Comparison of ENCODE assay signal across 1 cellular context in the genomic region with DNA sequence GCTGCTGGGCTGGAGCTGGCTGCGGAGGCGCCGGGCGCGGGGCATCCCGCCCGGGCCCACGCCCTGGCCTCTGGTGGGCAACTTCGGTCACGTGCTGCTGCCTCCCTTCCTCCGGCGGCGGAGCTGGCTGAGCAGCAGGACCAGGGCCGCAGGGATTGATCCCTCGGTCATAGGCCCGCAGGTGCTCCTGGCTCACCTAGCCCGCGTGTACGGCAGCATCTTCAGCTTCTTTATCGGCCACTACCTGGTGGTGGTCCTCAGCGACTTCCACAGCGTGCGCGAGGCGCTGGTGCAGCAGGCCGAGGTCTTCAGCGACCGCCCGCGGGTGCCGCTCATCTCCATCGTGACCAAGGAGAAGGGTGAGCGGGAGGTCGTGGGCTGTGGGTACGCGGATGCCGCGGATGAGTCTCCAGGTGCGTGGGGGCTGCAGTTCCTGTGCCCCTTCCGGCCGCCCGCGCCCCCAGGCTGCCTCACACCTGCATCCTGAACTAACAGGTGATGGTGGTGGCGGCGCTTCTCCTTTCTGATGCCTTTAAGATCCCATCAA.
TF ChIP-seq lines count a peak whose summit lies in the region.

No MANE protein-coding gene starts in this region.

TF ChIP-seq in HepG2, 621 proteins besides CTCF, POLR2A, EP300 and RAD21 (continues in another document):
- no peak for TF ChIP-seq POLR2G (IDR thresholded peaks at IDR 0.05; ENCODE audit: low read depth, low read length)
- TF ChIP-seq HOXD1 (CRISPR knock-in tag; IDR thresholded peaks at IDR 0.05) = no peak
- TF ChIP-seq PITX1 (CRISPR knock-in tag; IDR thresholded peaks at IDR 0.05) = 0 out of 2 replicates have a peak, but pooled peaks have one; percentile 22
- TF ChIP-seq ZNF772 (CRISPR knock-in tag; IDR thresholded peaks at IDR 0.05) = no peak
- no peak for TF ChIP-seq GPN1 (CRISPR knock-in tag; IDR thresholded peaks at IDR 0.05; ENCODE audit: borderline replicate concordance)
- TF ChIP-seq ZNF776 (CRISPR knock-in tag; IDR thresholded peaks at IDR 0.05) = 0 out of 2 replicates have a peak, but pooled peaks have one; percentile 45
- TF ChIP-seq, protein P1, sequence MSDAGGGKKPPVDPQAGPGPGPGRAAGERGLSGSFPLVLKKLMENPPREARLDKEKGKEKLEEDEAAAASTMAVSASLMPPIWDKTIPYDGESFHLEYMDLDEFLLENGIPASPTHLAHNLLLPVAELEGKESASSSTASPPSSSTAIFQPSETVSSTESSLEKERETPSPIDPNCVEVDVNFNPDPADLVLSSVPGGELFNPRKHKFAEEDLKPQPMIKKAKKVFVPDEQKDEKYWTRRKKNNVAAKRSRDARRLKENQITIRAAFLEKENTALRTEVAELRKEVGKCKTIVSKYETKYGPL (CRISPR knock-in tag; IDR thresholded peaks at IDR 0.05) = no peak
- TF ChIP-seq MTA1 (CRISPR knock-in tag; IDR thresholded peaks at IDR 0.05; ENCODE audit: borderline replicate concordance) = peak; percentile 5; the same call in 1 of the 2 replicates
- no peak for TF ChIP-seq ZFP36L1 (CRISPR knock-in tag; IDR thresholded peaks at IDR 0.05)
- TF ChIP-seq ASH2L (IDR thresholded peaks at IDR 0.05; ENCODE audit: insufficient read length, low read depth, low read length) = peak; percentile 27
- TF ChIP-seq ZNF251 (CRISPR knock-in tag; IDR thresholded peaks at IDR 0.05) = no peak
- TF ChIP-seq, protein P2, sequence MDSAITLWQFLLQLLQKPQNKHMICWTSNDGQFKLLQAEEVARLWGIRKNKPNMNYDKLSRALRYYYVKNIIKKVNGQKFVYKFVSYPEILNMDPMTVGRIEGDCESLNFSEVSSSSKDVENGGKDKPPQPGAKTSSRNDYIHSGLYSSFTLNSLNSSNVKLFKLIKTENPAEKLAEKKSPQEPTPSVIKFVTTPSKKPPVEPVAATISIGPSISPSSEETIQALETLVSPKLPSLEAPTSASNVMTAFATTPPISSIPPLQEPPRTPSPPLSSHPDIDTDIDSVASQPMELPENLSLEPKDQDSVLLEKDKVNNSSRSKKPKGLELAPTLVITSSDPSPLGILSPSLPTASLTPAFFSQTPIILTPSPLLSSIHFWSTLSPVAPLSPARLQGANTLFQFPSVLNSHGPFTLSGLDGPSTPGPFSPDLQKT (CRISPR knock-in tag; IDR thresholded peaks at IDR 0.05; ENCODE audit: borderline replicate concordance) = 0 out of 2 replicates have a peak, but pooled peaks have one; percentile 40
- no peak for TF ChIP-seq ZNF556 (CRISPR knock-in tag; IDR thresholded peaks at IDR 0.05; ENCODE audit: borderline replicate concordance)
- no peak for TF ChIP-seq FOXP1 (IDR thresholded peaks at IDR 0.05)
- TF ChIP-seq FOXP1 (CRISPR knock-in tag; IDR thresholded peaks at IDR 0.05) = no peak
- no peak for TF ChIP-seq ZNF367 (CRISPR knock-in tag; IDR thresholded peaks at IDR 0.05; ENCODE audit: borderline replicate concordance)
- TF ChIP-seq, protein P3, sequence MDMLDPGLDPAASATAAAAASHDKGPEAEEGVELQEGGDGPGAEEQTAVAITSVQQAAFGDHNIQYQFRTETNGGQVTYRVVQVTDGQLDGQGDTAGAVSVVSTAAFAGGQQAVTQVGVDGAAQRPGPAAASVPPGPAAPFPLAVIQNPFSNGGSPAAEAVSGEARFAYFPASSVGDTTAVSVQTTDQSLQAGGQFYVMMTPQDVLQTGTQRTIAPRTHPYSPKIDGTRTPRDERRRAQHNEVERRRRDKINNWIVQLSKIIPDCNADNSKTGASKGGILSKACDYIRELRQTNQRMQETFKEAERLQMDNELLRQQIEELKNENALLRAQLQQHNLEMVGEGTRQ (IDR thresholded peaks at IDR 0.05; ENCODE audit: low read depth, low read length) = peak; percentile 46; the same call in 1 of the 2 replicates
- TF ChIP-seq, protein P3 (CRISPR knock-in tag; IDR thresholded peaks at IDR 0.05; ENCODE audit: borderline replicate concordance) = no peak; the same call in 1 of the 2 replicates
- 0 out of 2 replicates have a peak, but pooled peaks have one; percentile 20 for TF ChIP-seq ZNF552 (CRISPR knock-in tag; IDR thresholded peaks at IDR 0.05; ENCODE audit: borderline replicate concordance)
- no peak for TF ChIP-seq HNRNPK (IDR thresholded peaks at IDR 0.05; ENCODE audit: low read depth, low read length, poor library complexity, severe bottlenecking)
- TF ChIP-seq ARID2 (CRISPR knock-in tag; IDR thresholded peaks at IDR 0.05; ENCODE audit: borderline replicate concordance) = 0 out of 2 replicates have a peak, but pooled peaks have one; percentile 67
- peak; percentile 37; the same call in 1 of the 2 replicates for TF ChIP-seq ZNF235 (CRISPR knock-in tag; IDR thresholded peaks at IDR 0.05; ENCODE audit: borderline replicate concordance)
- 0 out of 2 replicates have a peak, but pooled peaks have one; percentile 22 for TF ChIP-seq TARDBP (CRISPR knock-in tag; IDR thresholded peaks at IDR 0.05)
- TF ChIP-seq HES4 (CRISPR knock-in tag; IDR thresholded peaks at IDR 0.05; ENCODE audit: borderline replicate concordance) = no peak; the same call in 1 of the 2 replicates
- TF ChIP-seq ISX (CRISPR knock-in tag; conservative IDR thresholded peaks at IDR 0.05) = no peak
- TF ChIP-seq, protein P4, sequence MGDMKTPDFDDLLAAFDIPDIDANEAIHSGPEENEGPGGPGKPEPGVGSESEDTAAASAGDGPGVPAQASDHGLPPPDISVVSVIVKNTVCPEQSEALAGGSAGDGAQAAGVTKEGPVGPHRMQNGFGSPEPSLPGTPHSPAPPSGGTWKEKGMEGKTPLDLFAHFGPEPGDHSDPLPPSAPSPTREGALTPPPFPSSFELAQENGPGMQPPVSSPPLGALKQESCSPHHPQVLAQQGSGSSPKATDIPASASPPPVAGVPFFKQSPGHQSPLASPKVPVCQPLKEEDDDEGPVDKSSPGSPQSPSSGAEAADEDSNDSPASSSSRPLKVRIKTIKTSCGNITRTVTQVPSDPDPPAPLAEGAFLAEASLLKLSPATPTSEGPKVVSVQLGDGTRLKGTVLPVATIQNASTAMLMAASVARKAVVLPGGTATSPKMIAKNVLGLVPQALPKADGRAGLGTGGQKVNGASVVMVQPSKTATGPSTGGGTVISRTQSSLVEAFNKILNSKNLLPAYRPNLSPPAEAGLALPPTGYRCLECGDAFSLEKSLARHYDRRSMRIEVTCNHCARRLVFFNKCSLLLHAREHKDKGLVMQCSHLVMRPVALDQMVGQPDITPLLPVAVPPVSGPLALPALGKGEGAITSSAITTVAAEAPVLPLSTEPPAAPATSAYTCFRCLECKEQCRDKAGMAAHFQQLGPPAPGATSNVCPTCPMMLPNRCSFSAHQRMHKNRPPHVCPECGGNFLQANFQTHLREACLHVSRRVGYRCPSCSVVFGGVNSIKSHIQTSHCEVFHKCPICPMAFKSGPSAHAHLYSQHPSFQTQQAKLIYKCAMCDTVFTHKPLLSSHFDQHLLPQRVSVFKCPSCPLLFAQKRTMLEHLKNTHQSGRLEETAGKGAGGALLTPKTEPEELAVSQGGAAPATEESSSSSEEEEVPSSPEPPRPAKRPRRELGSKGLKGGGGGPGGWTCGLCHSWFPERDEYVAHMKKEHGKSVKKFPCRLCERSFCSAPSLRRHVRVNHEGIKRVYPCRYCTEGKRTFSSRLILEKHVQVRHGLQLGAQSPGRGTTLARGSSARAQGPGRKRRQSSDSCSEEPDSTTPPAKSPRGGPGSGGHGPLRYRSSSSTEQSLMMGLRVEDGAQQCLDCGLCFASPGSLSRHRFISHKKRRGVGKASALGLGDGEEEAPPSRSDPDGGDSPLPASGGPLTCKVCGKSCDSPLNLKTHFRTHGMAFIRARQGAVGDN (CRISPR knock-in tag; IDR thresholded peaks at IDR 0.05) = peak; percentile 54
- no peak for TF ChIP-seq SP2 (CRISPR knock-in tag; IDR thresholded peaks at IDR 0.05)
- no peak for TF ChIP-seq MBD4 (IDR thresholded peaks at IDR 0.05; ENCODE audit: borderline replicate concordance, low read length)
- no peak for TF ChIP-seq KLF9 (CRISPR knock-in tag; IDR thresholded peaks at IDR 0.05; ENCODE audit: low read depth)
- TF ChIP-seq MIXL1 (CRISPR knock-in tag; IDR thresholded peaks at IDR 0.05) = no peak
- TF ChIP-seq, protein P5, sequence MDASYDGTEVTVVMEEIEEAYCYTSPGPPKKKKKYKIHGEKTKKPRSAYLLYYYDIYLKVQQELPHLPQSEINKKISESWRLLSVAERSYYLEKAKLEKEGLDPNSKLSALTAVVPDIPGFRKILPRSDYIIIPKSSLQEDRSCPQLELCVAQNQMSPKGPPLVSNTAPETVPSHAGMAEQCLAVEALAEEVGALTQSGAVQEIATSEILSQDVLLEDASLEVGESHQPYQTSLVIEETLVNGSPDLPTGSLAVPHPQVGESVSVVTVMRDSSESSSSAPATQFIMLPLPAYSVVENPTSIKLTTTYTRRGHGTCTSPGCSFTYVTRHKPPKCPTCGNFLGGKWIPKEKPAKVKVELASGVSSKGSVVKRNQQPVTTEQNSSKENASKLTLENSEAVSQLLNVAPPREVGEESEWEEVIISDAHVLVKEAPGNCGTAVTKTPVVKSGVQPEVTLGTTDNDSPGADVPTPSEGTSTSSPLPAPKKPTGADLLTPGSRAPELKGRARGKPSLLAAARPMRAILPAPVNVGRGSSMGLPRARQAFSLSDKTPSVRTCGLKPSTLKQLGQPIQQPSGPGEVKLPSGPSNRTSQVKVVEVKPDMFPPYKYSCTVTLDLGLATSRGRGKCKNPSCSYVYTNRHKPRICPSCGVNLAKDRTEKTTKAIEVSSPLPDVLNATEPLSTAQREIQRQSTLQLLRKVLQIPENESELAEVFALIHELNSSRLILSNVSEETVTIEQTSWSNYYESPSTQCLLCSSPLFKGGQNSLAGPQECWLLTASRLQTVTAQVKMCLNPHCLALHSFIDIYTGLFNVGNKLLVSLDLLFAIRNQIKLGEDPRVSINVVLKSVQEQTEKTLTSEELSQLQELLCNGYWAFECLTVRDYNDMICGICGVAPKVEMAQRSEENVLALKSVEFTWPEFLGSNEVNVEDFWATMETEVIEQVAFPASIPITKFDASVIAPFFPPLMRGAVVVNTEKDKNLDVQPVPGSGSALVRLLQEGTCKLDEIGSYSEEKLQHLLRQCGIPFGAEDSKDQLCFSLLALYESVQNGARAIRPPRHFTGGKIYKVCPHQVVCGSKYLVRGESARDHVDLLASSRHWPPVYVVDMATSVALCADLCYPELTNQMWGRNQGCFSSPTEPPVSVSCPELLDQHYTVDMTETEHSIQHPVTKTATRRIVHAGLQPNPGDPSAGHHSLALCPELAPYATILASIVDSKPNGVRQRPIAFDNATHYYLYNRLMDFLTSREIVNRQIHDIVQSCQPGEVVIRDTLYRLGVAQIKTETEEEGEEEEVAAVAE (CRISPR knock-in tag; IDR thresholded peaks at IDR 0.05; ENCODE audit: borderline replicate concordance) = no peak
- no peak for TF ChIP-seq BRCA1 (CRISPR knock-in tag; IDR thresholded peaks at IDR 0.05)
- no peak for TF ChIP-seq DNMT1 (CRISPR knock-in tag; IDR thresholded peaks at IDR 0.05)
- TF ChIP-seq TOPORS (CRISPR knock-in tag; IDR thresholded peaks at IDR 0.05) = 0 out of 2 replicates have a peak, but pooled peaks have one; percentile 35
- TF ChIP-seq ZNF709 (CRISPR knock-in tag; IDR thresholded peaks at IDR 0.05) = no peak
- TF ChIP-seq, protein P6, sequence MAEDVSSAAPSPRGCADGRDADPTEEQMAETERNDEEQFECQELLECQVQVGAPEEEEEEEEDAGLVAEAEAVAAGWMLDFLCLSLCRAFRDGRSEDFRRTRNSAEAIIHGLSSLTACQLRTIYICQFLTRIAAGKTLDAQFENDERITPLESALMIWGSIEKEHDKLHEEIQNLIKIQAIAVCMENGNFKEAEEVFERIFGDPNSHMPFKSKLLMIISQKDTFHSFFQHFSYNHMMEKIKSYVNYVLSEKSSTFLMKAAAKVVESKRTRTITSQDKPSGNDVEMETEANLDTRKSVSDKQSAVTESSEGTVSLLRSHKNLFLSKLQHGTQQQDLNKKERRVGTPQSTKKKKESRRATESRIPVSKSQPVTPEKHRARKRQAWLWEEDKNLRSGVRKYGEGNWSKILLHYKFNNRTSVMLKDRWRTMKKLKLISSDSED (CRISPR knock-in tag; IDR thresholded peaks at IDR 0.05) = no peak
- TF ChIP-seq, protein P7, sequence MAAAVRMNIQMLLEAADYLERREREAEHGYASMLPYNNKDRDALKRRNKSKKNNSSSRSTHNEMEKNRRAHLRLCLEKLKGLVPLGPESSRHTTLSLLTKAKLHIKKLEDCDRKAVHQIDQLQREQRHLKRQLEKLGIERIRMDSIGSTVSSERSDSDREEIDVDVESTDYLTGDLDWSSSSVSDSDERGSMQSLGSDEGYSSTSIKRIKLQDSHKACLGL (CRISPR knock-in tag; IDR thresholded peaks at IDR 0.05) = peak; percentile 46; the same call in 1 of the 2 replicates
- TF ChIP-seq, protein P8, sequence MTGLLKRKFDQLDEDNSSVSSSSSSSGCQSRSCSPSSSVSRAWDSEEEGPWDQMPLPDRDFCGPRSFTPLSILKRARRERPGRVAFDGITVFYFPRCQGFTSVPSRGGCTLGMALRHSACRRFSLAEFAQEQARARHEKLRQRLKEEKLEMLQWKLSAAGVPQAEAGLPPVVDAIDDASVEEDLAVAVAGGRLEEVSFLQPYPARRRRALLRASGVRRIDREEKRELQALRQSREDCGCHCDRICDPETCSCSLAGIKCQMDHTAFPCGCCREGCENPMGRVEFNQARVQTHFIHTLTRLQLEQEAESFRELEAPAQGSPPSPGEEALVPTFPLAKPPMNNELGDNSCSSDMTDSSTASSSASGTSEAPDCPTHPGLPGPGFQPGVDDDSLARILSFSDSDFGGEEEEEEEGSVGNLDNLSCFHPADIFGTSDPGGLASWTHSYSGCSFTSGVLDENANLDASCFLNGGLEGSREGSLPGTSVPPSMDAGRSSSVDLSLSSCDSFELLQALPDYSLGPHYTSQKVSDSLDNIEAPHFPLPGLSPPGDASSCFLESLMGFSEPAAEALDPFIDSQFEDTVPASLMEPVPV (CRISPR knock-in tag; IDR thresholded peaks at IDR 0.05) = peak; percentile 34; the same call in 1 of the 2 replicates
- TF ChIP-seq, protein P9, sequence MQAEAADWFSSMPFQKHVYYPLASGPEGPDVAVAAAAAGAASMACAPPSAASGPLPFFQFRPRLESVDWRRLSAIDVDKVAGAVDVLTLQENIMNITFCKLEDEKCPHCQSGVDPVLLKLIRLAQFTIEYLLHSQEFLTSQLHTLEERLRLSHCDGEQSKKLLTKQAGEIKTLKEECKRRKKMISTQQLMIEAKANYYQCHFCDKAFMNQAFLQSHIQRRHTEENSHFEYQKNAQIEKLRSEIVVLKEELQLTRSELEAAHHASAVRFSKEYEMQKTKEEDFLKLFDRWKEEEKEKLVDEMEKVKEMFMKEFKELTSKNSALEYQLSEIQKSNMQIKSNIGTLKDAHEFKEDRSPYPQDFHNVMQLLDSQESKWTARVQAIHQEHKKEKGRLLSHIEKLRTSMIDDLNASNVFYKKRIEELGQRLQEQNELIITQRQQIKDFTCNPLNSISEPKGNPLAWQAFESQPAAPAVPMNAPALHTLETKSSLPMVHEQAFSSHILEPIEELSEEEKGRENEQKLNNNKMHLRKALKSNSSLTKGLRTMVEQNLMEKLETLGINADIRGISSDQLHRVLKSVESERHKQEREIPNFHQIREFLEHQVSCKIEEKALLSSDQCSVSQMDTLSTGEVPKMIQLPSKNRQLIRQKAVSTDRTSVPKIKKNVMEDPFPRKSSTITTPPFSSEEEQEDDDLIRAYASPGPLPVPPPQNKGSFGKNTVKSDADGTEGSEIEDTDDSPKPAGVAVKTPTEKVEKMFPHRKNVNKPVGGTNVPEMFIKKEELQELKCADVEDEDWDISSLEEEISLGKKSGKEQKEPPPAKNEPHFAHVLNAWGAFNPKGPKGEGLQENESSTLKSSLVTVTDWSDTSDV (CRISPR knock-in tag; IDR thresholded peaks at IDR 0.05) = no peak
- TF ChIP-seq ZFY (CRISPR knock-in tag; IDR thresholded peaks at IDR 0.05) = peak; percentile 56
- TF ChIP-seq SETDB1 (CRISPR knock-in tag; IDR thresholded peaks at IDR 0.05; ENCODE audit: borderline replicate concordance) = no peak
